In genomic region chr2:181462032-181462431, GRCh38 we compare ENCODE assay signal across 1 cellular context.
TF ChIP-seq lines count a peak whose summit lies in the region.

No MANE protein-coding gene starts in this region.

TF ChIP-seq in HepG2, 621 proteins besides CTCF, POLR2A, EP300 and RAD21 (continued from another document):
- TF ChIP-seq E2F1 (CRISPR knock-in tag; IDR thresholded peaks at IDR 0.05) (no peak), NFATC3 (CRISPR knock-in tag; IDR thresholded peaks at IDR 0.05) (no peak), ZSCAN12 (CRISPR knock-in tag; IDR thresholded peaks at IDR 0.05) (no peak), ZBTB37 (CRISPR knock-in tag; IDR thresholded peaks at IDR 0.05) (no peak), ERF (CRISPR knock-in tag; IDR thresholded peaks at IDR 0.05) (no peak), SKIL (CRISPR knock-in tag; IDR thresholded peaks at IDR 0.05; ENCODE audit: borderline replicate concordance) (no peak), GABPA (IDR thresholded peaks at IDR 0.05; ENCODE audit: low read depth, low read length) (no peak), GABPA (CRISPR knock-in tag; IDR thresholded peaks at IDR 0.05; ENCODE audit: low read depth) (no peak), BCL3 (CRISPR knock-in tag; IDR thresholded peaks at IDR 0.05) (no peak), MED8 (CRISPR knock-in tag; IDR thresholded peaks at IDR 0.05; ENCODE audit: insufficient replicate concordance) (no peak), GTF3A (CRISPR knock-in tag; conservative IDR thresholded peaks at IDR 0.05) (no peak), E2F2 (CRISPR knock-in tag; IDR thresholded peaks at IDR 0.05; ENCODE audit: borderline replicate concordance) (no peak), RARG (CRISPR knock-in tag; IDR thresholded peaks at IDR 0.05; ENCODE audit: low read depth) (no peak), ZNF720 (CRISPR knock-in tag; IDR thresholded peaks at IDR 0.05) (no peak)
TF ChIP-seq in HepG2: peak in this region for 0.
